In genomic region chr18:45657357-45658335, GRCh38 we compare ENCODE assay signal across 16 cellular contexts. TPM values are rescaled to one million over a fixed set of nuclear protein-coding genes. Genes with fewer than 3 reads are reported as not detected.
DNase-seq lines count a peak whose midpoint lies in the region; ATAC-seq lines count a peak whose summit lies in the region.
"Had no signal": no experiment of that assay in that cellular context is flagged by ENCODE, and none has a peak within 500 bp of the region (broad histone marks: within the 10 kb centered on the region; RNA-seq: fewer than 3 reads in every experiment).

No MANE protein-coding gene starts in this region.

- peak in 1 of 2 donors; percentile 23 for DNase-seq in activated T-cell treated with anti-CD3 and anti-CD28 coated beads, Interleukin-2, amount 50 U/mL, for 72 hours
- DNase-seq in activated T-cell treated with anti-CD3 and anti-CD28 coated beads for 4 hours = no peak
- peak; percentile 19 for DNase-seq in OCI-M1 (lab: John Stamatoyannopoulos, UW)
- no peak for DNase-seq in central memory CD8-positive, alpha-beta T cell (ENCODE audit: low spot score in 2 of 2)
- DNase-seq in stimulated activated effector memory CD8-positive, alpha-beta T cell treated with anti-CD3 and anti-CD28 coated beads, Interleukin-12 subunit alpha, Interleukin-12 subunit beta, amount 100 ng/mL, for 72 hours (ENCODE audit: low spot score in 2 of 2) = no peak
- DNase-seq in dedifferentiated amniotic fluid mesenchymal stem cell (ENCODE audit: extremely low spot score) = no peak
- DNase-seq: GDM1; KG1; NCI-H446; occipital lobe; SHP77 treated with DMSO at 0.1 percent for 48 hours; stimulated activated CD4-positive, alpha-beta T cell treated with anti-CD3 and anti-CD28 coated beads, Interleukin-1b, Interleukin-23, amount 100 ng/mL, for 48 hours; substantia nigra had no signal

- peaks cover 26% of the 10 kb centered on the region for H3K4me1 Mint-ChIP-seq in activated T-cell treated with anti-CD3 and anti-CD28 coated beads, Interleukin-2, amount 50 U/mL, for 72 hours (ENCODE audit: low read depth)
- peaks cover 12% of the 10 kb centered on the region for H3K4me1 Mint-ChIP-seq in central memory CD8-positive, alpha-beta T cell
- H3K4me1 Mint-ChIP-seq in stimulated activated effector memory CD8-positive, alpha-beta T cell treated with anti-CD3 and anti-CD28 coated beads, Interleukin-12 subunit alpha, Interleukin-12 subunit beta, amount 100 ng/mL, for 72 hours = peaks cover 20% of the 10 kb centered on the region

- no peaks in the 10 kb centered on the region for H3K9me3 Mint-ChIP-seq in activated T-cell treated with anti-CD3 and anti-CD28 coated beads, Interleukin-2, amount 50 U/mL, for 72 hours
- no peaks in the 10 kb centered on the region for H3K9me3 Mint-ChIP-seq in central memory CD8-positive, alpha-beta T cell
- H3K9me3 Mint-ChIP-seq in stimulated activated effector memory CD8-positive, alpha-beta T cell treated with anti-CD3 and anti-CD28 coated beads, Interleukin-12 subunit alpha, Interleukin-12 subunit beta, amount 100 ng/mL, for 72 hours = no peaks in the 10 kb centered on the region

- no peak overlapping the region for H3K27ac Mint-ChIP-seq in activated T-cell treated with anti-CD3 and anti-CD28 coated beads, Interleukin-2, amount 50 U/mL, for 72 hours
- H3K27ac Mint-ChIP-seq in central memory CD8-positive, alpha-beta T cell (ENCODE audit: low read depth) = no peak overlapping the region
- H3K27ac Mint-ChIP-seq in stimulated activated effector memory CD8-positive, alpha-beta T cell treated with anti-CD3 and anti-CD28 coated beads, Interleukin-12 subunit alpha, Interleukin-12 subunit beta, amount 100 ng/mL, for 72 hours = no peak overlapping the region

- peak; percentile 70 to 79 for ATAC-seq in activated T-cell treated with anti-CD3 and anti-CD28 coated beads, Interleukin-2, amount 50 U/mL, for 72 hours (replicated peaks in 1 of 2)
- ATAC-seq in central memory CD8-positive, alpha-beta T cell (replicated peaks; ENCODE audit: extremely low read depth, poor library complexity, severe bottlenecking) = peak; percentile 49
- peak; percentile 77 for ATAC-seq in stimulated activated effector memory CD8-positive, alpha-beta T cell treated with anti-CD3 and anti-CD28 coated beads, Interleukin-12 subunit alpha, Interleukin-12 subunit beta, amount 100 ng/mL, for 72 hours
- no peak for ATAC-seq in HG03196 (IDR thresholded peaks at IDR 0.05; ENCODE audit: unreplicated experiment)
- ATAC-seq in HG03432 (IDR thresholded peaks at IDR 0.05; ENCODE audit: unreplicated experiment) = no peak

- H3K36me3 Mint-ChIP-seq in activated T-cell treated with anti-CD3 and anti-CD28 coated beads, Interleukin-2, amount 50 U/mL, for 72 hours (ENCODE audit: insufficient read depth in 2 of 2) = no peaks in the 10 kb centered on the region
- no peaks in the 10 kb centered on the region for H3K36me3 Mint-ChIP-seq in central memory CD8-positive, alpha-beta T cell (ENCODE audit: insufficient read depth)
- H3K36me3 Mint-ChIP-seq in stimulated activated effector memory CD8-positive, alpha-beta T cell treated with anti-CD3 and anti-CD28 coated beads, Interleukin-12 subunit alpha, Interleukin-12 subunit beta, amount 100 ng/mL, for 72 hours = no peaks in the 10 kb centered on the region

- H3K27me3 Mint-ChIP-seq in activated T-cell treated with anti-CD3 and anti-CD28 coated beads, Interleukin-2, amount 50 U/mL, for 72 hours (ENCODE audit: low read depth) = no peaks in the 10 kb centered on the region
- H3K27me3 Mint-ChIP-seq in central memory CD8-positive, alpha-beta T cell = no peaks in the 10 kb centered on the region

- H3K4me3 Mint-ChIP-seq in activated T-cell treated with anti-CD3 and anti-CD28 coated beads, Interleukin-2, amount 50 U/mL, for 72 hours = peak overlapping the region in 1 of 2 donors; percentile 9
- peak overlapping the region; percentile 5 for H3K4me3 Mint-ChIP-seq in central memory CD8-positive, alpha-beta T cell
- H3K4me3 Mint-ChIP-seq in stimulated activated effector memory CD8-positive, alpha-beta T cell treated with anti-CD3 and anti-CD28 coated beads, Interleukin-12 subunit alpha, Interleukin-12 subunit beta, amount 100 ng/mL, for 72 hours = no peak overlapping the region

RNA-seq across cellular contexts. Expression of gene SLC14A2, which starts 42.4 kb away (rescaled TPM):
- under 1 TPM; 0.07 to 0.09 TPM for total RNA-seq in activated T-cell treated with anti-CD3 and anti-CD28 coated beads, Interleukin-2, amount 50 U/mL, for 72 hours
- total RNA-seq: fibroblast of villous mesenchyme had no signal

Comparison
In these comparisons a context has a peak if more than half of its experiments do, and no peak if none do; other contexts are left out.
1. ATAC-seq: peak in activated T-cell treated with anti-CD3 and anti-CD28 coated beads, Interleukin-2, amount 50 U/mL, for 72 hours (2 of 2), central memory CD8-positive, alpha-beta T cell (single experiment) and stimulated activated effector memory CD8-positive, alpha-beta T cell treated with anti-CD3 and anti-CD28 coated beads, Interleukin-12 subunit alpha, Interleukin-12 subunit beta, amount 100 ng/mL, for 72 hours (single experiment); none in HG03196 (single experiment) and HG03432 (single experiment).